28 cellular contexts compared by ENCODE assay signal in genomic region chr11:131331546-131331945, GRCh38. TPM values are rescaled to one million over a fixed set of nuclear protein-coding genes. Genes with fewer than 3 reads are reported as not detected.
"Had no signal": no experiment of that assay in that cellular context is flagged by ENCODE, and none has a peak within 500 bp of the region (broad histone marks: within the 10 kb centered on the region; RNA-seq: fewer than 3 reads in every experiment).

No MANE protein-coding gene starts in this region.

- H3K27ac ChIP-seq: left lung, neutrophil, ovary, right atrium auricular region, right lobe of liver, tibial nerve, vagina had no signal

- H3K27me3 ChIP-seq: neural progenitor cell, neutrophil, ovary, right atrium auricular region, right lobe of liver, tibial nerve, vagina had no signal

- H3K4me3 ChIP-seq: left lung, lung, neural progenitor cell, ovary, right atrium auricular region, right lobe of liver, smooth muscle cell, tibial nerve, vagina had no signal

- H3K4me1 ChIP-seq: left lung, right atrium auricular region, right lobe of liver, tibial nerve, vagina had no signal

- ATAC-seq: left colon; left lung; natural killer cell; right lobe of liver; stimulated activated memory B cell treated with anti-CD40 and anti-IgM and Interleukin-4, amounts not matched to agents 10 μg/mL and 1 μg/mL and 100 μg/mL, for 72 hours; stimulated activated naive CD8-positive, alpha-beta T cell treated with anti-CD3 and anti-CD28 coated beads, Interleukin-15, amount 100 ng/mL, for 72 hours had no signal

- H3K36me3 ChIP-seq: left lung, neural progenitor cell, neutrophil, ovary, right atrium auricular region, right lobe of liver, tibial nerve, vagina had no signal

- DNase-seq: hypothalamus; immature natural killer cell; kidney; left colon; left lung; mesendoderm; naive B cell; natural killer cell; nephron progenitor cell; occipital lobe; ovary; right lobe of liver; stimulated activated CD4-positive, alpha-beta T cell treated with anti-CD3 and anti-CD28 coated beads, Interleukin-1b, Interleukin-23, amount 100 ng/mL, for 48 hours; stimulated activated CD4-positive, alpha-beta T cell treated with anti-CD3 and anti-CD28 coated beads, Interleukin-2, amount 100 ng/mL, for 48 hours; stimulated activated CD4-positive, alpha-beta T cell treated with anti-CD3 and anti-CD28 coated beads, Interleukin-4, amount 100 ng/mL, for 4 hours; stimulated activated CD8-positive, alpha-beta memory T cell treated with anti-CD3 and anti-CD28 coated beads, Interleukin-4, amount 100 ng/mL, for 48 hours; stimulated activated naive CD4-positive, alpha-beta T cell treated with Interleukin-2 at 50 U/mL for 16 hours; stimulated activated naive CD8-positive, alpha-beta T cell treated with anti-CD3 and anti-CD28 coated beads, Interleukin-15, amount 100 ng/mL, for 72 hours; substantia nigra had no signal

- H3K9me3 ChIP-seq: left lung, neutrophil, ovary, right atrium auricular region, right lobe of liver, tibial nerve, vagina had no signal

RNA-seq across cellular contexts. Expression of gene NTM, which starts 38.9 kb away (rescaled TPM):
- total RNA-seq: mononuclear cell, natural killer cell had no signal
- polyA plus RNA-seq: immature natural killer cell had no signal
